In genomic region chr14:105986896-105987284, GRCh38 we compare ENCODE assay signal across 18 cellular contexts.
A peak's percentile ranks its signal among the peaks of the same experiment; 100 is the strongest.
DNase-seq lines count a peak whose midpoint lies in the region; ATAC-seq and TF ChIP-seq lines count a peak whose summit lies in the region.
"Had no signal": no experiment of that assay in that cellular context is flagged by ENCODE, and none has a peak within 500 bp of the region (broad histone marks: within the 10 kb centered on the region; RNA-seq: fewer than 3 reads in every experiment).

No MANE protein-coding gene starts in this region.

- peak overlapping the region in 1 of 2 experiments; percentile 45; a peak in 2 of 4 replicates for H3K4me3 ChIP-seq in DND-41 (ENCODE audit: low read depth in 1 of 2, low read length in 2 of 2)
- H3K4me3 ChIP-seq in naive thymus-derived CD4-positive, alpha-beta T cell (ENCODE audit: low read length), result no peak overlapping the region
- H3K4me3 ChIP-seq: body of pancreas, colonic mucosa, tibial artery had no signal

- H3K9me3 Mint-ChIP-seq in CD4-positive, alpha-beta T cell, result no peaks in the 10 kb centered on the region
- no peaks in the 10 kb centered on the region for H3K9me3 Mint-ChIP-seq in activated CD4-positive, alpha-beta memory T cell treated with anti-CD3 and anti-CD28 coated beads, Interleukin-2, amount 10 ng/mL, durations not matched to agents 7 days and 5 days
- no peaks in the 10 kb centered on the region for H3K9me3 Mint-ChIP-seq in naive thymus-derived CD4-positive, alpha-beta T cell

- no peaks in the 10 kb centered on the region for H3K36me3 Mint-ChIP-seq in CD4-positive, alpha-beta T cell (ENCODE audit: low read depth)
- H3K36me3 Mint-ChIP-seq in activated CD4-positive, alpha-beta memory T cell treated with anti-CD3 and anti-CD28 coated beads, Interleukin-2, amount 10 ng/mL, durations not matched to agents 7 days and 5 days (ENCODE audit: low read depth), result no peaks in the 10 kb centered on the region
- H3K36me3 Mint-ChIP-seq in naive thymus-derived CD4-positive, alpha-beta T cell, result no peaks in the 10 kb centered on the region

- no peaks in the 10 kb centered on the region for H3K27me3 ChIP-seq in CD4-positive, alpha-beta T cell (ENCODE audit: control insufficient read depth, insufficient read depth, low read length)
- H3K27me3 ChIP-seq in DND-41 (ENCODE audit: insufficient read depth, low read length, poor library complexity), result no peaks in the 10 kb centered on the region
- H3K27me3 ChIP-seq in naive thymus-derived CD4-positive, alpha-beta T cell (ENCODE audit: control insufficient read depth in 2 of 2, insufficient read depth in 2 of 2, low read length in 2 of 2), result no peaks in the 10 kb centered on the region
- H3K27me3 ChIP-seq: body of pancreas, colonic mucosa, tibial artery had no signal

- no peaks in the 10 kb centered on the region for H3K79me2 ChIP-seq in DND-41 (ENCODE audit: insufficient read depth, low read length)

- no peaks in the 10 kb centered on the region for H3K27me3 Mint-ChIP-seq in CD4-positive, alpha-beta T cell
- peaks cover 3% of the 10 kb centered on the region for H3K27me3 Mint-ChIP-seq in activated CD4-positive, alpha-beta memory T cell treated with anti-CD3 and anti-CD28 coated beads, Interleukin-2, amount 10 ng/mL, durations not matched to agents 7 days and 5 days
- H3K27me3 Mint-ChIP-seq in naive thymus-derived CD4-positive, alpha-beta T cell, result no peaks in the 10 kb centered on the region

- H3K4me1 ChIP-seq in DND-41 (ENCODE audit: insufficient read depth, low read length), result peaks cover 80% of the 10 kb centered on the region
- peaks cover 29 to 52% of the 10 kb centered on the region in 2 donors for H3K4me1 ChIP-seq in naive thymus-derived CD4-positive, alpha-beta T cell (ENCODE audit: control insufficient read depth in 2 of 2, insufficient read depth in 2 of 2, low read length in 2 of 2)
- H3K4me1 ChIP-seq: body of pancreas, colonic mucosa, tibial artery had no signal

- peak overlapping the region; percentile 16 for H3K27ac ChIP-seq in CD4-positive, alpha-beta T cell (ENCODE audit: low read depth, low read length)
- H3K27ac ChIP-seq in DND-41 (ENCODE audit: low read length), result peak overlapping the region; percentile 96
- peak overlapping the region; percentile 63 for H3K27ac ChIP-seq in naive thymus-derived CD4-positive, alpha-beta T cell (ENCODE audit: low read depth, low read length)
- H3K27ac ChIP-seq: body of pancreas, colonic mucosa, tibial artery, VCaP had no signal

- peak overlapping the region; percentile 77 for H3K4me3 Mint-ChIP-seq in CD4-positive, alpha-beta T cell
- H3K4me3 Mint-ChIP-seq in activated CD4-positive, alpha-beta memory T cell treated with anti-CD3 and anti-CD28 coated beads, Interleukin-2, amount 10 ng/mL, durations not matched to agents 7 days and 5 days, result no peak overlapping the region
- H3K4me3 Mint-ChIP-seq in naive thymus-derived CD4-positive, alpha-beta T cell, result peak overlapping the region; percentile 49 to 79 (median 70)

- no peaks in the 10 kb centered on the region for H4K20me1 ChIP-seq in DND-41 (ENCODE audit: insufficient read depth, low read length)

- peak overlapping the region; percentile 97 for H3K27ac Mint-ChIP-seq in CD4-positive, alpha-beta T cell
- peak overlapping the region; percentile 81 for H3K27ac Mint-ChIP-seq in activated CD4-positive, alpha-beta memory T cell treated with anti-CD3 and anti-CD28 coated beads, Interleukin-2, amount 10 ng/mL, durations not matched to agents 7 days and 5 days
- H3K27ac Mint-ChIP-seq in naive thymus-derived CD4-positive, alpha-beta T cell, result peak overlapping the region; percentile 20 to 96 (median 80)

- peak; percentile 16 for ATAC-seq in CD4-positive, alpha-beta T cell (ENCODE audit: poor library complexity)
- ATAC-seq in DND-41 (ENCODE audit: insufficient read depth, low read depth), result no peak
- ATAC-seq in naive thymus-derived CD4-positive, alpha-beta T cell, result peak; percentile 33
- ATAC-seq: body of pancreas, Right ventricle myocardium inferior had no signal

- POLR2A ChIA-PET in CD4-positive, alpha-beta T cell (lab: Charles Lee), result interaction anchor here (0.7 to 1.8 kb wide), 5 partner anchors 9 to 39 kb away, joined by 3 to 10 read pairs (median 3); no protein-coding TSS in a partner anchor
- POLR2A ChIA-PET in activated CD4-positive, alpha-beta memory T cell treated with anti-CD3 and anti-CD28 coated beads, Interleukin-2, amount 10 ng/mL, durations not matched to agents 7 days and 5 days (lab: Charles Lee), result interaction anchor here (1.0 kb wide), 1 partner anchor 18 kb away, joined by 3 read pairs; no protein-coding TSS in a partner anchor
- POLR2A ChIA-PET in naive thymus-derived CD4-positive, alpha-beta T cell (lab: Charles Lee), result interaction anchor here (0.9 kb wide), 1 partner anchor 19 kb away, joined by 3 read pairs; no protein-coding TSS in a partner anchor

- no peak for TF ChIP-seq CTCF in CD4-positive, alpha-beta T cell (IDR thresholded peaks at IDR 0.05)
- no peak for TF ChIP-seq CTCF in DND-41 (IDR thresholded peaks at IDR 0.05; ENCODE audit: borderline replicate concordance, extremely low read depth, low read length, poor library complexity, severe bottlenecking)
- TF ChIP-seq CTCF in GM20000 (IDR thresholded peaks at IDR 0.05; ENCODE audit: extremely low read depth, missing control alignments), result no peak

- H3K36me3 ChIP-seq in DND-41 (ENCODE audit: insufficient read depth, low read length), result no peaks in the 10 kb centered on the region
- H3K36me3 ChIP-seq in naive thymus-derived CD4-positive, alpha-beta T cell (ENCODE audit: control insufficient read depth in 2 of 3, insufficient read depth in 3 of 3, low read length in 3 of 3), result no peaks in the 10 kb centered on the region
- H3K36me3 ChIP-seq: colonic mucosa, tibial artery had no signal

- intact Hi-C loops in CD4-positive, alpha-beta T cell (cut with DNase I, micrococcal nuclease), result no loop called here
- intact Hi-C loops in naive thymus-derived CD4-positive, alpha-beta T cell (cut with micrococcal nuclease), result no loop called here

- DNase-seq in CD4-positive, alpha-beta T cell, result no peak
- DNase-seq in DND-41, result no peak
- DNase-seq in activated CD4-positive, alpha-beta memory T cell treated with anti-CD3 and anti-CD28 coated beads, Interleukin-2, amount 10 ng/mL, durations not matched to agents 7 days and 5 days, result no peak
- DNase-seq in naive thymus-derived CD4-positive, alpha-beta T cell, result no peak
- DNase-seq in LoVo (ENCODE audit: low spot score), result no peak
- no peak for DNase-seq in epidermal melanocyte (ENCODE audit: insufficient read length, low spot score)
- DNase-seq in GM20000 (ENCODE audit: low spot score), result no peak
- DNase-seq: AML-193, body of pancreas, colonic mucosa, GOT3, Karpas-422, NCI-H1092, NCI-H2107, retina, tibial artery had no signal

- H3K9ac ChIP-seq in DND-41 (ENCODE audit: low read depth, low read length), result peak overlapping the region; percentile 54

- no peaks in the 10 kb centered on the region for H3K9me3 ChIP-seq in CD4-positive, alpha-beta T cell (ENCODE audit: control insufficient read depth, low read length)
- H3K9me3 ChIP-seq in DND-41 (ENCODE audit: insufficient read depth, low read length, severe bottlenecking), result no peaks in the 10 kb centered on the region
- no peaks in the 10 kb centered on the region for H3K9me3 ChIP-seq in naive thymus-derived CD4-positive, alpha-beta T cell (ENCODE audit: control insufficient read depth in 2 of 3, low read length in 3 of 3)
- H3K9me3 ChIP-seq: body of pancreas, colonic mucosa, tibial artery had no signal

- peak overlapping the region; percentile 55 for H3K4me2 ChIP-seq in DND-41 (ENCODE audit: insufficient read depth, low read length)

- H2AFZ ChIP-seq in DND-41 (ENCODE audit: low read depth, low read length), result no peak overlapping the region

- CTCF ChIA-PET in CD4-positive, alpha-beta T cell (lab: Charles Lee), result interaction anchor here (1.8 kb wide), 1 partner anchor 15 kb away, joined by 5 read pairs; no protein-coding TSS in a partner anchor
- CTCF ChIA-PET in activated CD4-positive, alpha-beta memory T cell treated with anti-CD3 and anti-CD28 coated beads, Interleukin-2, amount 10 ng/mL, durations not matched to agents 7 days and 5 days (lab: Charles Lee), result interaction anchor here (1.2 to 2.2 kb wide), 2 partner anchors 9 to 15 kb away, joined by 3 to 7 read pairs; no protein-coding TSS in a partner anchor
- CTCF ChIA-PET in naive thymus-derived CD4-positive, alpha-beta T cell (lab: Charles Lee), result interaction anchor here (0.5 to 1.8 kb wide), 7 partner anchors 10 to 125 kb away, joined by 3 to 5 read pairs (median 4); no protein-coding TSS in a partner anchor

- H3K4me1 Mint-ChIP-seq in CD4-positive, alpha-beta T cell (ENCODE audit: low read depth), result peaks cover 65% of the 10 kb centered on the region
- H3K4me1 Mint-ChIP-seq in activated CD4-positive, alpha-beta memory T cell treated with anti-CD3 and anti-CD28 coated beads, Interleukin-2, amount 10 ng/mL, durations not matched to agents 7 days and 5 days, result peaks cover 56% of the 10 kb centered on the region
- H3K4me1 Mint-ChIP-seq in naive thymus-derived CD4-positive, alpha-beta T cell, result peaks cover 21 to 83% (median 64%) of the 10 kb centered on the region in 7 donors

Comparison
In these comparisons a context has a peak if more than half of its experiments do, and no peak if none do; other contexts are left out.
1. H3K27ac ChIP-seq: peak in every context shown above with its lines; median percentile 96 in DND-41; 63 in naive thymus-derived CD4-positive, alpha-beta T cell; 16 in CD4-positive, alpha-beta T cell.